Comparison of ENCODE assay signal across 8 cellular contexts in the genomic region with DNA sequence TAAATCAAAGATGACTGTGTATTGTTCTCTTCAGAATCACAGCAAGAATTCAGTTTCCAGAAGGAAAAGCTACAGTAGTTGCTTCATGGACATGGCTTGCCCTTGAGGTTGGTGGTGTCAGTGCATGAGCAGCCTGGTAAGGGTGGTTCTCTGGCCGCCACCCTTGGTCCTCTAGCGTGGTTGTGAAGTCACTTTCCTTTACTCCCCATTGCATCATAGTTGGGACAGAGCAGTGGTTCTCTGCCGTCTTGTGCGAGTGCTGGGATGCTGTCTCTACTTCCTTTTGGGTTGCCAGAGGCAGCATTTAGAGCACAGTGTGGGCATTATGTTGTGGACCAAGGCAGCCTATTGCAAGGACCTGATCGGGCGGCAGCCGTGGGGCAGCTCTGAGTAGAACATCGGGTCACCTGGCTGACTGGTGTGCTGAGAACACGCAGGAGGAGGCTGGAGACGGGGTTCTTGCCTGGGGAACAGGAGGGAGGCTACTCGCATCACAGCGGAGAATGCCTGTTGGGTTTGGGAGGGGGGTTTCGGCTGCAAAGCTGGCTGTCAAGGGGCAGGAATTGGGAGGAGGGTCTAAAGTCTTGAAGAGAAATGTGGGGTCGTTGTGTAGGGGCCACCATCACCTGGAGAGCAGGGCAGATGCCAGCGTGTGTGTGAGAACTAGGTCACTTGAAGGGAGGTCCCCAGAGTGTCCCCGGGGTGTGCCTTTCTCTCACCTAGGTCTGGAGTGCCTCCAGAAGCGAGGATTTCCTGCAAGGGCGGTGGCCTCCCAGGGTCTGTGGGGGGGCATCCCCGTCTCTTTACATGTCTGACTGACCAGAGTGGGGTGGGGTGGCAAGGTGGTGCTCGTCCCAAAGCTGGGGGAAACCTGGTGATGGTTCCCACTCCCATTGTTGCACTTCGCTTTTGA. TPM values are rescaled to one million over a fixed set of nuclear protein-coding genes. Genes with fewer than 3 reads are reported as not detected.
A peak's percentile ranks its signal among the peaks of the same experiment; 100 is the strongest.
DNase-seq lines count a peak whose midpoint lies in the region; ATAC-seq and TF ChIP-seq lines count a peak whose summit lies in the region.

No MANE protein-coding gene starts in this region.

- H3K4me3 ChIP-seq in cardiac fibroblast (replicated peaks in 1 of 2; ENCODE audit: low read depth in 2 of 2, low read length in 2 of 2) = no peak overlapping the region
- H3K4me3 ChIP-seq in mucosa of descending colon = no peak overlapping the region

- no peaks in the 10 kb centered on the region for H3K36me3 ChIP-seq in mucosa of descending colon (ENCODE audit: low read depth)

- H3K27ac Mint-ChIP-seq in CD14-positive monocyte = peak overlapping the region; percentile 96 to 100 (median 99)

- ATAC-seq in mucosa of descending colon = peak; percentile 5
- ATAC-seq in GM21447 (IDR thresholded peaks at IDR 0.05; ENCODE audit: unreplicated experiment) = no peak

- peaks cover 0 to 5% (median 1%) of the 10 kb centered on the region in 7 donors for H3K9me3 Mint-ChIP-seq in CD14-positive monocyte

- peaks cover 87% of the 10 kb centered on the region for H3K4me1 Mint-ChIP-seq in CD14-positive monocyte

- no peaks in the 10 kb centered on the region for H3K9me3 ChIP-seq in mucosa of descending colon

- peaks cover 46 to 53% of the 10 kb centered on the region in 2 donors for H3K36me3 Mint-ChIP-seq in CD14-positive monocyte

- intact Hi-C loops in CD14-positive monocyte (cut with micrococcal nuclease) (loop anchor here (2.0 kb wide), 2 partner anchors 14 to 16 kb away; partner anchors contain the start of gene C1orf35 (in 1 of the 2)), mucosa of descending colon (cut with DNase I, micrococcal nuclease) (no loop called here)

- DNase-seq in CD14-positive monocyte (ENCODE audit: low spot score) (peak; percentile 85), NOMO-1 treated with DMSO at 0.1 percent for 48 hours (lab: John Stamatoyannopoulos, UW; ENCODE audit: unreplicated experiment) (peak; percentile 74), cardiac fibroblast (ENCODE audit: low read depth in 2 of 2) (peak; percentile 17 to 46), mucosa of descending colon (peak in 1 of 3 donors; percentile 50), RPMI8226 (no peak), GDM1 (lab: John Stamatoyannopoulos, UW) (no peak), GM20000 (ENCODE audit: low spot score) (no peak)

- H3K4me3 Mint-ChIP-seq in CD14-positive monocyte = peak overlapping the region; percentile 77 to 85

- peaks cover 0 to 5% (median 1%) of the 10 kb centered on the region in 3 donors for H3K27me3 Mint-ChIP-seq in CD14-positive monocyte (ENCODE audit: low read depth in 3 of 3)

- peaks cover 77% of the 10 kb centered on the region for H3K4me1 ChIP-seq in mucosa of descending colon (ENCODE audit: low read depth)

- no peak for TF ChIP-seq CTCF in CD14-positive monocyte (IDR thresholded peaks at IDR 0.05)
- TF ChIP-seq CTCF in cardiac fibroblast (IDR thresholded peaks at IDR 0.05; ENCODE audit: low read depth, low read length) = no peak
- no peak for TF ChIP-seq CTCF in mucosa of descending colon (IDR thresholded peaks at IDR 0.05)
- TF ChIP-seq CTCF in GM20000 (IDR thresholded peaks at IDR 0.05; ENCODE audit: extremely low read depth, missing control alignments) = no peak

RNA-seq across cellular contexts. Expression of gene ARF1, which starts 6.3 kb away (rescaled TPM):
- 100 to 1,000 TPM; 580 to 603 TPM for polyA plus RNA-seq in CD14-positive monocyte
- total RNA-seq in mucosa of descending colon = 100 to 1,000 TPM; 339 to 490 (median 479) TPM

RNA-seq across cellular contexts. Expression of gene C1orf35, which starts 14.3 kb away (rescaled TPM):
- polyA plus RNA-seq in CD14-positive monocyte = 10 to 100 TPM in 1 of 2 donors, 1 to 10 TPM in 1; 6.9 to 10.6 TPM
- 10 to 100 TPM; 10.6 to 15.7 (median 13.9) TPM for total RNA-seq in mucosa of descending colon

RNA-seq across cellular contexts. Expression of gene MRPL55, which starts 20.3 kb away (rescaled TPM):
- 100 to 1,000 TPM in 1 of 2 donors, 10 to 100 TPM in 1; 99.8 to 104 TPM for polyA plus RNA-seq in CD14-positive monocyte
- 10 to 100 TPM; 24.3 to 42.1 (median 37.3) TPM for total RNA-seq in mucosa of descending colon

RNA-seq across cellular contexts. Expression of gene GUK1, which starts 51.2 kb away (rescaled TPM):
- polyA plus RNA-seq in CD14-positive monocyte = 100 to 1,000 TPM; 262 to 316 TPM
- total RNA-seq in mucosa of descending colon = 100 to 1,000 TPM; 165 to 182 (median 178) TPM

Comparison
In these comparisons a context has a peak if more than half of its experiments do, and no peak if none do; other contexts are left out.
1. DNase-seq: peak in CD14-positive monocyte (single experiment), NOMO-1 treated with DMSO at 0.1 percent for 48 hours (single experiment) and cardiac fibroblast (2 of 2); none in RPMI8226 (single experiment), GDM1 (single experiment) and GM20000 (single experiment).
2. intact Hi-C loops: an anchor here in CD14-positive monocyte (2.0 kb wide); none called in mucosa of descending colon.